30 cellular contexts compared by ENCODE assay signal in the genomic region with DNA sequence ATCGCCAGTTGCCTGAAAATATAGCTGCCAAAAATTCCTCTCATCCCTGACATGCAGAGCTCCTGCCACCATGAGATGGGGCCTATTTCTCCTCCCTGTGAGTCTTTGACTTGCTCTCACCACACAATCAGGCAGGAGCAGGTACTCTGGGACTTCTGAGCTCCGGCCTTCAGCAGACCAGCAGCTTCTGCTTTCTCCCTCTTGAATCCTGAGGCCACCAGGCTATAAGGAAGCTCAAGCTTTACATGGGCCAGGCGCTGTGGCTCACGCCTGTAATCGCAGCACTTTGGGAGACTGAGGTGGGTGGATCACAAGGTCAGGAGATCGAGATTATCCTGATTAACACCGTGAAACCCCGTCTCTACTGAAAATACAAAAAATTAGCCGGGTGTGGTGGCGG.
"Had no signal": no experiment of that assay in that cellular context is flagged by ENCODE, and none has a peak within 500 bp of the region (broad histone marks: within the 10 kb centered on the region; RNA-seq: fewer than 3 reads in every experiment).

No MANE protein-coding gene starts in this region.

- H3K27me3 ChIP-seq: adrenal gland, body of pancreas, breast epithelium had no signal

- H3K27ac ChIP-seq: adrenal gland, body of pancreas, breast epithelium, KMS-11, WERI-Rb-1 had no signal

- H3K9me3 Mint-ChIP-seq: activated CD4-positive, alpha-beta memory T cell treated with anti-CD3 and anti-CD28 coated beads, Interleukin-2, amount 10 ng/mL, durations not matched to agents 7 days and 5 days; activated naive CD4-positive, alpha-beta T cell treated with anti-CD3 and anti-CD28 coated beads for 36 hours; activated naive CD4-positive, alpha-beta T cell treated with anti-CD3 and anti-CD28 coated beads, Interleukin-2, amount 50 U/mL, for 72 hours; activated T-cell treated with anti-CD3 and anti-CD28 coated beads, Interleukin-2, amount 50 U/mL, for 24 hours; activated T-helper 2 cell treated with anti-CD3 and anti-CD28 coated beads, Interferon-gamma antibody, Interleukin-2, Interleukin-4, amounts not matched to agents 10 μg/mL and 5 μg/mL and 100 μg/mL, durations not matched to agents 14 hours and 24 hours and 36 hours had no signal

- H3K9me3 ChIP-seq: adrenal gland, body of pancreas, breast epithelium had no signal

- H3K4me1 ChIP-seq: body of pancreas, breast epithelium had no signal

- DNase-seq: activated CD4-positive, alpha-beta memory T cell treated with anti-CD3 and anti-CD28 coated beads, Interleukin-2, amount 10 ng/mL, durations not matched to agents 7 days and 5 days; activated CD4-positive, alpha-beta T cell treated with anti-CD3 and anti-CD28 coated beads for 1 hour; activated CD4-positive, alpha-beta T cell treated with anti-CD3 and anti-CD28 coated beads for 48 hours; activated CD4-positive, CD25-positive, alpha-beta regulatory T cell; activated gamma-delta T cell treated with Interleukin-2 at 50 U/mL for 16 hours; activated naive CD4-positive, alpha-beta T cell treated with anti-CD3 and anti-CD28 coated beads for 36 hours; activated T-cell treated with anti-CD3 and anti-CD28 coated beads, Interleukin-2, amount 50 U/mL, for 24 hours; adrenal gland; body of pancreas; MV-4-11; NCI-H1092; NCI-H1436 treated with DMSO at 0.1 percent for 48 hours; NCI-H1694 treated with DMSO at 0.1 percent for 48 hours; NCI-H2029; NCI-H2171; NCI-H510A; NCI-H526; NCI-H748 treated with DMSO at 0.1 percent for 48 hours; NK-92 treated with Interleukin-12 subunit alpha and Interleukin-12 subunit beta, amount 100 ng/mL, for 24 hours; OCI-M1; Right ventricle myocardium superior; SW 1271; T-helper 1 cell; T-helper 2 cell; T-helper 9 cell; WERI-Rb-1 had no signal

- H3K27ac Mint-ChIP-seq: activated CD4-positive, alpha-beta memory T cell treated with anti-CD3 and anti-CD28 coated beads, Interleukin-2, amount 10 ng/mL, durations not matched to agents 7 days and 5 days; activated naive CD4-positive, alpha-beta T cell treated with anti-CD3 and anti-CD28 coated beads for 36 hours; activated naive CD4-positive, alpha-beta T cell treated with anti-CD3 and anti-CD28 coated beads, Interleukin-2, amount 50 U/mL, for 72 hours; activated T-cell treated with anti-CD3 and anti-CD28 coated beads, Interleukin-2, amount 50 U/mL, for 24 hours; activated T-helper 2 cell treated with anti-CD3 and anti-CD28 coated beads, Interferon-gamma antibody, Interleukin-2, Interleukin-4, amounts not matched to agents 10 μg/mL and 5 μg/mL and 100 μg/mL, durations not matched to agents 14 hours and 24 hours and 36 hours had no signal

- H3K4me3 Mint-ChIP-seq: activated CD4-positive, alpha-beta memory T cell treated with anti-CD3 and anti-CD28 coated beads, Interleukin-2, amount 10 ng/mL, durations not matched to agents 7 days and 5 days; activated naive CD4-positive, alpha-beta T cell treated with anti-CD3 and anti-CD28 coated beads for 36 hours; activated T-cell treated with anti-CD3 and anti-CD28 coated beads, Interleukin-2, amount 50 U/mL, for 24 hours had no signal

- H3K36me3 ChIP-seq: adrenal gland, breast epithelium, WERI-Rb-1 had no signal

- ATAC-seq: activated naive CD4-positive, alpha-beta T cell treated with anti-CD3 and anti-CD28 coated beads, Interleukin-2, amount 50 U/mL, for 72 hours; body of pancreas had no signal

- H3K36me3 Mint-ChIP-seq: activated naive CD4-positive, alpha-beta T cell treated with anti-CD3 and anti-CD28 coated beads, Interleukin-2, amount 50 U/mL, for 72 hours had no signal

- H3K27me3 Mint-ChIP-seq: activated T-cell treated with anti-CD3 and anti-CD28 coated beads, Interleukin-2, amount 50 U/mL, for 24 hours had no signal

- H3K4me3 ChIP-seq: adrenal gland, body of pancreas, breast epithelium had no signal

- H3K4me1 Mint-ChIP-seq: activated CD4-positive, alpha-beta memory T cell treated with anti-CD3 and anti-CD28 coated beads, Interleukin-2, amount 10 ng/mL, durations not matched to agents 7 days and 5 days had no signal
